Comparison of ENCODE assay signal across 10 cellular contexts in the genomic region with DNA sequence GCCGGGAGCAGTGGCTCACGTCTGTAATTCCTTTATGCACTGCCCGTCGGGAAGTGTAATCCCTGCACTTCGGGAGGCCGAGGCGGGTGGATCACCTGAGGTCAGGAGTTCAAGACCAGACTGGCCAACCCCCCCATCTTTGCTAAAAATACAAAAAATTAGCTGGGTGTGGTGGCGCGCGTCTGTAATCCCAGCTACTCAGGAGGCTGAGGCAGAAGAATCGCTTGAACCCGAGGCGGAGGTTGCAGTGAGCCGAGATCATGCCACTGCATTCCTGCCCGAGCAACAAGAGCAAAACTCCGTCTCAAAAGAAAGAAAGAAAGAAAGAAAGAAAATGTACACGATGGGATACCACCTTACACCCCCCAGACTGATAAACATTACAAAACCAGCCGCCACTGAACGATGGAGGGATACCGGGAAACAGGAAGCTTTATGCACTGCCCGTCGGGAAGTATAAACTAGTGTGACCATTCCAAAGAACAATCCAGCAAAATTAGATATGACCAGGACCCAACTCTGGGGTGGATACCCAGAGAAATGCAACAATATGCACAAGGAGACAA. TPM values are rescaled to one million over a fixed set of nuclear protein-coding genes. Genes with fewer than 3 reads are reported as not detected.
DNase-seq lines count a peak whose midpoint lies in the region; ATAC-seq, FAIRE-seq and TF ChIP-seq lines count a peak whose summit lies in the region.
"Had no signal": no experiment of that assay in that cellular context is flagged by ENCODE, and none has a peak within 500 bp of the region (broad histone marks: within the 10 kb centered on the region; RNA-seq: fewer than 3 reads in every experiment).

No MANE protein-coding gene starts in this region.

- TF ChIP-seq RAD21 in A549 (conservative IDR thresholded peaks at IDR 0.05 in 1 of 2, IDR thresholded peaks at IDR 0.05 in 1 of 2), result no peak

- H3K36me3 Mint-ChIP-seq in central memory CD8-positive, alpha-beta T cell (ENCODE audit: insufficient read depth), result peaks cover 21% of the 10 kb centered on the region

- H3K9me3 ChIP-seq in A549 (no peaks in the 10 kb centered on the region), muscle layer of colon (ENCODE audit: low read length) (no peaks in the 10 kb centered on the region)

- no peak for FAIRE-seq in A549 (lab: Jason Lieb, UNC)
- FAIRE-seq: G401.6 had no signal

- H3K9ac ChIP-seq in KMS-11, result no peak overlapping the region
- peak overlapping the region; percentile 71 for H3K9ac ChIP-seq in muscle layer of colon (ENCODE audit: low read length)

- no peaks in the 10 kb centered on the region for H3K9me3 Mint-ChIP-seq in central memory CD8-positive, alpha-beta T cell

- H3K79me2 ChIP-seq in KMS-11 (ENCODE audit: insufficient read depth, low read depth), result no peaks in the 10 kb centered on the region

- H3K4me3 Mint-ChIP-seq in central memory CD8-positive, alpha-beta T cell, result peak overlapping the region; percentile 99

- no peak for TF ChIP-seq POLR2A in A549 (IDR thresholded peaks at IDR 0.05; ENCODE audit: low read length)

- H3K27ac ChIP-seq in A549 (peak overlapping the region; percentile 87 to 89), KMS-11 (no peak overlapping the region), muscle layer of colon (ENCODE audit: low read depth, low read length) (peak overlapping the region; percentile 88)

- ATAC-seq in A549 (peak in 1 of 2 experiments; percentile 1; a peak in 2 of 6 replicates), HG03025 (IDR thresholded peaks at IDR 0.05; ENCODE audit: low FRiP score, unreplicated experiment) (no peak), GM18873 (IDR thresholded peaks at IDR 0.05; ENCODE audit: low FRiP score, unreplicated experiment) (no peak)
- ATAC-seq in central memory CD8-positive, alpha-beta T cell (replicated peaks; ENCODE audit: extremely low read depth, poor library complexity, severe bottlenecking), result no peak

- TF ChIP-seq EP300 in A549 (IDR thresholded peaks at IDR 0.05), result no peak

- H3K27me3 ChIP-seq in KMS-11 (ENCODE audit: insufficient read depth, low read depth) (no peaks in the 10 kb centered on the region), muscle layer of colon (ENCODE audit: control insufficient read depth in 1 of 2, insufficient read depth in 2 of 2, low read length in 2 of 2) (no peaks in the 10 kb centered on the region)

- H3K4me3 ChIP-seq in A549 (peak overlapping the region; percentile 96), KMS-11 (IDR thresholded peaks at IDR 0.05; ENCODE audit: insufficient read depth, low read depth, low read length) (no peak overlapping the region), muscle layer of colon (ENCODE audit: low read depth in 1 of 2, low read length in 2 of 2) (peak overlapping the region; percentile 83 to 96)

- H4K20me1 ChIP-seq in KMS-11 (ENCODE audit: insufficient read depth), result no peaks in the 10 kb centered on the region

- no peak for DNase-seq in A549 (ENCODE audit: low read depth in 1 of 2, low spot score in 1 of 2)
- DNase-seq in central memory CD8-positive, alpha-beta T cell (ENCODE audit: low spot score in 2 of 2), result no peak
- no peak for DNase-seq in NCI-H2227 (lab: John Stamatoyannopoulos, UW; ENCODE audit: unreplicated experiment)
- DNase-seq in NOMO-1 treated with dmso at 0.1 percent for 144 hours (lab: John Stamatoyannopoulos, UW; ENCODE audit: unreplicated experiment), result no peak
- DNase-seq: NCI-H1048 had no signal

- TF ChIP-seq CTCF in A549 (IDR thresholded peaks at IDR 0.05), result no peak
- TF ChIP-seq CTCF in KMS-11 (conservative IDR thresholded peaks at IDR 0.05; ENCODE audit: low read depth, low read length), result no peak

- 48% methylated on average over 22 of the region's 22 CpGs for WGBS in A549 (ENCODE audit: missing lambda C conversion rate)

- POLR2A ChIA-PET in A549 (lab: Yijun Ruan, JAX), result interaction anchor here (1.0 kb wide), 1 partner anchor 197 kb away, joined by 3 read pairs; no protein-coding TSS in a partner anchor

- H3K4me1 ChIP-seq in A549 (peaks cover 2% of the 10 kb centered on the region; the same call in 1 of the 3 replicates), KMS-11 (ENCODE audit: low read depth, poor library complexity, severe bottlenecking) (peaks cover 7% of the 10 kb centered on the region), muscle layer of colon (ENCODE audit: insufficient read depth, low read length) (peaks cover 14% of the 10 kb centered on the region)

- H3K4me1 Mint-ChIP-seq in central memory CD8-positive, alpha-beta T cell, result peaks cover 33% of the 10 kb centered on the region

- H3K27ac Mint-ChIP-seq in central memory CD8-positive, alpha-beta T cell (ENCODE audit: low read depth), result peak overlapping the region; percentile 90

- no peaks in the 10 kb centered on the region for H3K27me3 Mint-ChIP-seq in central memory CD8-positive, alpha-beta T cell

- CTCF ChIA-PET in A549 (lab: Yijun Ruan, JAX), result interaction anchor here (1.0 to 3.6 kb wide), 12 partner anchors 8 to 258 kb away, joined by 3 to 40 read pairs (median 6); no protein-coding TSS in a partner anchor

- H3K4me2 ChIP-seq in A549 (peak overlapping the region; percentile 87), KMS-11 (peak overlapping the region; percentile 37; the same call in 1 of the 2 replicates)

- H3K36me3 ChIP-seq in KMS-11 (ENCODE audit: insufficient read depth), result no peaks in the 10 kb centered on the region
- peaks cover 19% of the 10 kb centered on the region for H3K36me3 ChIP-seq in muscle layer of colon (ENCODE audit: insufficient read depth, low read length)

- no peak overlapping the region for H2AFZ ChIP-seq in KMS-11 (ENCODE audit: low read depth)

TF ChIP-seq in A549, 52 proteins besides CTCF, POLR2A, EP300 and RAD21 (continues in another document):
- TF ChIP-seq, protein P1, sequence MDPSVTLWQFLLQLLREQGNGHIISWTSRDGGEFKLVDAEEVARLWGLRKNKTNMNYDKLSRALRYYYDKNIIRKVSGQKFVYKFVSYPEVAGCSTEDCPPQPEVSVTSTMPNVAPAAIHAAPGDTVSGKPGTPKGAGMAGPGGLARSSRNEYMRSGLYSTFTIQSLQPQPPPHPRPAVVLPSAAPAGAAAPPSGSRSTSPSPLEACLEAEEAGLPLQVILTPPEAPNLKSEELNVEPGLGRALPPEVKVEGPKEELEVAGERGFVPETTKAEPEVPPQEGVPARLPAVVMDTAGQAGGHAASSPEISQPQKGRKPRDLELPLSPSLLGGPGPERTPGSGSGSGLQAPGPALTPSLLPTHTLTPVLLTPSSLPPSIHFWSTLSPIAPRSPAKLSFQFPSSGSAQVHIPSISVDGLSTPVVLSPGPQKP (IDR thresholded peaks at IDR 0.05; ENCODE audit: low read depth, low read length), result no peak
- TF ChIP-seq ZFP36 (IDR thresholded peaks at IDR 0.05; ENCODE audit: borderline replicate concordance, partially characterized antibody), result no peak
- TF ChIP-seq CEBPB (IDR thresholded peaks at IDR 0.05), result no peak
- no peak for TF ChIP-seq RCOR1 (IDR thresholded peaks at IDR 0.05; ENCODE audit: low read depth, low read length)
- no peak for TF ChIP-seq HOXA7 (CRISPR knock-in tag; IDR thresholded peaks at IDR 0.05)
- TF ChIP-seq HEYL (CRISPR knock-in tag; IDR thresholded peaks at IDR 0.05), result no peak
- TF ChIP-seq, protein P2, sequence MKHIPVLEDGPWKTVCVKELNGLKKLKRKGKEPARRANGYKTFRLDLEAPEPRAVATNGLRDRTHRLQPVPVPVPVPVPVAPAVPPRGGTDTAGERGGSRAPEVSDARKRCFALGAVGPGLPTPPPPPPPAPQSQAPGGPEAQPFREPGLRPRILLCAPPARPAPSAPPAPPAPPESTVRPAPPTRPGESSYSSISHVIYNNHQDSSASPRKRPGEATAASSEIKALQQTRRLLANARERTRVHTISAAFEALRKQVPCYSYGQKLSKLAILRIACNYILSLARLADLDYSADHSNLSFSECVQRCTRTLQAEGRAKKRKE (CRISPR knock-in tag; IDR thresholded peaks at IDR 0.05; ENCODE audit: low read depth), result no peak
- no peak for TF ChIP-seq MYC (IDR thresholded peaks at IDR 0.05; ENCODE audit: borderline replicate concordance, low read length)
- TF ChIP-seq, protein P3, sequence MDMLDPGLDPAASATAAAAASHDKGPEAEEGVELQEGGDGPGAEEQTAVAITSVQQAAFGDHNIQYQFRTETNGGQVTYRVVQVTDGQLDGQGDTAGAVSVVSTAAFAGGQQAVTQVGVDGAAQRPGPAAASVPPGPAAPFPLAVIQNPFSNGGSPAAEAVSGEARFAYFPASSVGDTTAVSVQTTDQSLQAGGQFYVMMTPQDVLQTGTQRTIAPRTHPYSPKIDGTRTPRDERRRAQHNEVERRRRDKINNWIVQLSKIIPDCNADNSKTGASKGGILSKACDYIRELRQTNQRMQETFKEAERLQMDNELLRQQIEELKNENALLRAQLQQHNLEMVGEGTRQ (IDR thresholded peaks at IDR 0.05), result no peak
- no peak for TF ChIP-seq ZNF302 (CRISPR knock-in tag; IDR thresholded peaks at IDR 0.05)
- no peak for TF ChIP-seq SREBF2 (IDR thresholded peaks at IDR 0.05)
- no peak for TF ChIP-seq TP53 (CRISPR knock-in tag; IDR thresholded peaks at IDR 0.05)
- TF ChIP-seq KDM1A (IDR thresholded peaks at IDR 0.05; ENCODE audit: low read depth), result no peak
- no peak for TF ChIP-seq RFX5 (IDR thresholded peaks at IDR 0.05)
- TF ChIP-seq, protein P4, sequence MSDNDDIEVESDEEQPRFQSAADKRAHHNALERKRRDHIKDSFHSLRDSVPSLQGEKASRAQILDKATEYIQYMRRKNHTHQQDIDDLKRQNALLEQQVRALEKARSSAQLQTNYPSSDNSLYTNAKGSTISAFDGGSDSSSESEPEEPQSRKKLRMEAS (IDR thresholded peaks at IDR 0.05), result no peak
- no peak for TF ChIP-seq CBX2 (IDR thresholded peaks at IDR 0.05; ENCODE audit: borderline replicate concordance, low read depth)

RNA-seq across cellular contexts. Expression of a gene that starts 1.1 kb away (rescaled TPM):
- 13.9 and 22.7 TPM in 2 replicates for polyA plus RNA-seq in A549 (2011; rRNA removed)
- polyA plus RNA-seq in A549 (2012; cell fraction: cytosol; rRNA removed), result 21.9 and 22.8 TPM in 2 replicates
- 102 and 121 TPM in 2 replicates for polyA plus RNA-seq in A549 (2012; cell fraction: nucleus; rRNA removed)
- polyA plus RNA-seq in A549 (2017; fragmentation: RNase III; extraction: RNeasy Plus Mini Kit Qiagen cat#74134 plus additional on column Dnase treatment), result 31.2 to 36.6 TPM (median 35.8 TPM) in 3 replicates
- 33.9 and 36.6 TPM in 2 replicates for polyA minus RNA-seq in A549 (2011; rRNA and poly(A)+ RNA removed)

RNA-seq across cellular contexts. Expression of a gene that starts 46.6 kb away (rescaled TPM):
- polyA plus RNA-seq in A549 (2011; rRNA removed) (not detected in 2 replicates), A549 (2017; fragmentation: RNase III; extraction: RNeasy Plus Mini Kit Qiagen cat#74134 plus additional on column Dnase treatment) (not detected in 3 replicates)
- polyA plus RNA-seq in A549 (2012; cell fraction: cytosol; rRNA removed), result not detected in 2 replicates
- polyA plus RNA-seq in A549 (2012; cell fraction: nucleus; rRNA removed), result not detected in 2 replicates
- polyA minus RNA-seq in A549 (2011; rRNA and poly(A)+ RNA removed), result not detected in 2 replicates
